ENCODE assay signal across 8 cellular contexts in genomic region chr7:134646425-134647305, GRCh38.
A peak's percentile ranks its signal among the peaks of the same experiment; 100 is the strongest.
DNase-seq lines count a peak whose midpoint lies in the region; ATAC-seq and TF ChIP-seq lines count a peak whose summit lies in the region.

Gene BPGM, plus strand, starts transcription at chr7:134646853. Its CDS starts 14,655 bp downstream, at chr7:134661508.

- ATAC-seq in GM21576 (IDR thresholded peaks at IDR 0.05; ENCODE audit: unreplicated experiment) = peak; percentile 98

- peak; percentile 100 for DNase-seq in DMS53 (lab: John Stamatoyannopoulos, UW)
- peak; percentile 99 for DNase-seq in OCI-M2 (lab: John Stamatoyannopoulos, UW; ENCODE audit: unreplicated experiment)
- DNase-seq in activated T-cell treated with anti-CD3 and anti-CD28 coated beads for 48 hours (ENCODE audit: low read depth) = peak; percentile 89
- peak; percentile 100 for DNase-seq in erythroblast (lab: John Stamatoyannopoulos, UW)
- DNase-seq in stimulated activated CD8-positive, alpha-beta memory T cell treated with anti-CD3 and anti-CD28 coated beads, Interleukin-4, amount 100 ng/mL, for 48 hours = peak; percentile 95

- H3K4me1 ChIP-seq in mucosa of rectum (ENCODE audit: control insufficient read depth in 2 of 2, insufficient read depth in 2 of 2, low read length in 2 of 2) = peaks cover 4 to 12% of the 10 kb centered on the region in 2 donors

- H3K9me3 ChIP-seq in mucosa of rectum (ENCODE audit: control insufficient read depth in 2 of 2, low read length in 2 of 2) = no peaks in the 10 kb centered on the region

- peak; percentile 99 for TF ChIP-seq POLR2A in erythroblast (IDR thresholded peaks at IDR 0.05; ENCODE audit: low read length)

- H3K4me3 ChIP-seq in mucosa of rectum (ENCODE audit: low read length in 2 of 2) = peak within 1 kb of the TSS; percentile 81 to 96

- TF ChIP-seq RAD21 in Ishikawa (IDR thresholded peaks at IDR 0.05; ENCODE audit: low read depth) = no peak

- H3K27ac ChIP-seq in mucosa of rectum (ENCODE audit: low read depth in 2 of 2, low read length in 2 of 2) = peak within 1 kb of the TSS; percentile 59 to 75

- peak within 1 kb of the TSS; percentile 76 to 83 for H3K9ac ChIP-seq in mucosa of rectum (ENCODE audit: low read depth in 1 of 2, low read length in 2 of 2)

- H3K36me3 ChIP-seq in mucosa of rectum (ENCODE audit: control insufficient read depth in 2 of 2, insufficient read depth in 2 of 2, low read length in 2 of 2) = no peaks in the 10 kb centered on the region

- no peaks in the 10 kb centered on the region for H3K27me3 ChIP-seq in mucosa of rectum (ENCODE audit: control insufficient read depth in 2 of 2, insufficient read depth in 2 of 2, low read length in 2 of 2)

- no peak for TF ChIP-seq EP300 in Ishikawa (IDR thresholded peaks at IDR 0.05; ENCODE audit: borderline replicate concordance)

TF ChIP-seq in Ishikawa, 13 proteins besides CTCF, POLR2A, EP300 and RAD21:
- TF ChIP-seq YY1 (IDR thresholded peaks at IDR 0.05; ENCODE audit: low read depth) (peak; percentile 77), TEAD4 (IDR thresholded peaks at IDR 0.05) (no peak), CEBPB (IDR thresholded peaks at IDR 0.05) (no peak), FOXM1 (IDR thresholded peaks at IDR 0.05; ENCODE audit: borderline replicate concordance, low read depth) (no peak), EGR1 (IDR thresholded peaks at IDR 0.05) (peak; percentile 26; the same call in 1 of the 2 replicates), TAF1 (IDR thresholded peaks at IDR 0.05; ENCODE audit: low read depth) (peak; percentile 84), NFIC (IDR thresholded peaks at IDR 0.05) (no peak), USF1 (IDR thresholded peaks at IDR 0.05) (no peak), CREB1 (IDR thresholded peaks at IDR 0.05; ENCODE audit: low read depth) (peak; percentile 54)
- TF ChIP-seq, protein P1, sequence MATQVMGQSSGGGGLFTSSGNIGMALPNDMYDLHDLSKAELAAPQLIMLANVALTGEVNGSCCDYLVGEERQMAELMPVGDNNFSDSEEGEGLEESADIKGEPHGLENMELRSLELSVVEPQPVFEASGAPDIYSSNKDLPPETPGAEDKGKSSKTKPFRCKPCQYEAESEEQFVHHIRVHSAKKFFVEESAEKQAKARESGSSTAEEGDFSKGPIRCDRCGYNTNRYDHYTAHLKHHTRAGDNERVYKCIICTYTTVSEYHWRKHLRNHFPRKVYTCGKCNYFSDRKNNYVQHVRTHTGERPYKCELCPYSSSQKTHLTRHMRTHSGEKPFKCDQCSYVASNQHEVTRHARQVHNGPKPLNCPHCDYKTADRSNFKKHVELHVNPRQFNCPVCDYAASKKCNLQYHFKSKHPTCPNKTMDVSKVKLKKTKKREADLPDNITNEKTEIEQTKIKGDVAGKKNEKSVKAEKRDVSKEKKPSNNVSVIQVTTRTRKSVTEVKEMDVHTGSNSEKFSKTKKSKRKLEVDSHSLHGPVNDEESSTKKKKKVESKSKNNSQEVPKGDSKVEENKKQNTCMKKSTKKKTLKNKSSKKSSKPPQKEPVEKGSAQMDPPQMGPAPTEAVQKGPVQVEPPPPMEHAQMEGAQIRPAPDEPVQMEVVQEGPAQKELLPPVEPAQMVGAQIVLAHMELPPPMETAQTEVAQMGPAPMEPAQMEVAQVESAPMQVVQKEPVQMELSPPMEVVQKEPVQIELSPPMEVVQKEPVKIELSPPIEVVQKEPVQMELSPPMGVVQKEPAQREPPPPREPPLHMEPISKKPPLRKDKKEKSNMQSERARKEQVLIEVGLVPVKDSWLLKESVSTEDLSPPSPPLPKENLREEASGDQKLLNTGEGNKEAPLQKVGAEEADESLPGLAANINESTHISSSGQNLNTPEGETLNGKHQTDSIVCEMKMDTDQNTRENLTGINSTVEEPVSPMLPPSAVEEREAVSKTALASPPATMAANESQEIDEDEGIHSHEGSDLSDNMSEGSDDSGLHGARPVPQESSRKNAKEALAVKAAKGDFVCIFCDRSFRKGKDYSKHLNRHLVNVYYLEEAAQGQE (IDR thresholded peaks at IDR 0.05; ENCODE audit: low read depth) = no peak
- TF ChIP-seq, protein P2, sequence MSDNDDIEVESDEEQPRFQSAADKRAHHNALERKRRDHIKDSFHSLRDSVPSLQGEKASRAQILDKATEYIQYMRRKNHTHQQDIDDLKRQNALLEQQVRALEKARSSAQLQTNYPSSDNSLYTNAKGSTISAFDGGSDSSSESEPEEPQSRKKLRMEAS (IDR thresholded peaks at IDR 0.05) = peak; percentile 53; the same call in 1 of the 2 replicates

Comparison
In these comparisons a context has a peak if more than half of its experiments do, and no peak if none do; other contexts are left out.
1. Peak in every context shown above with its lines: DNase-seq, ATAC-seq, H3K4me3 ChIP-seq and H3K27ac ChIP-seq.